21 cellular contexts compared by ENCODE assay signal in genomic region chr5:169850407-169850806, GRCh38.
DNase-seq lines count a peak whose midpoint lies in the region; ATAC-seq, FAIRE-seq and TF ChIP-seq lines count a peak whose summit lies in the region.
"Had no signal": no experiment of that assay in that cellular context is flagged by ENCODE, and none has a peak within 500 bp of the region (broad histone marks: within the 10 kb centered on the region; RNA-seq: fewer than 3 reads in every experiment).

No MANE protein-coding gene starts in this region.

- TF ChIP-seq CTCF in A549 (IDR thresholded peaks at IDR 0.05) (0 out of 3 replicates have a peak, but pooled peaks have one; percentile 9), GM12872 (IDR thresholded peaks at IDR 0.05; ENCODE audit: insufficient read depth, low read depth, low read length) (peak; percentile 29; the same call in 2 of the 3 replicates), WTC11 (IDR thresholded peaks at IDR 0.05) (no peak)

- CTCF ChIA-PET in A549 (lab: Yijun Ruan, JAX) = interaction anchor here (2.9 kb wide), 1 partner anchor 130 kb away, joined by 17 read pairs; the partner anchor contains the start of gene INSYN2B
- CTCF ChIA-PET in WTC11 (lab: Charles Lee) = interaction anchor here (1.0 to 1.4 kb wide), 3 partner anchors 130 to 366 kb away, joined by 4 to 9 read pairs (median 5); partner anchors contain the start of gene INSYN2B

- H3K9me3 ChIP-seq in A549 = peaks cover 25% of the 10 kb centered on the region
- H3K9me3 ChIP-seq: HAP-1, right lobe of liver, thyroid gland had no signal

- H3K4me1 ChIP-seq in A549 = no peaks in the 10 kb centered on the region
- H3K4me1 ChIP-seq: HAP-1, right lobe of liver, thyroid gland had no signal

- TF ChIP-seq POLR2A in A549 (IDR thresholded peaks at IDR 0.05; ENCODE audit: low read length) (no peak), erythroblast (IDR thresholded peaks at IDR 0.05; ENCODE audit: low read length) (no peak)

- 0 out of 5 replicates have a peak, but pooled peaks of 1 of the 2 experiments have one; percentile 18 for TF ChIP-seq RAD21 in A549 (conservative IDR thresholded peaks at IDR 0.05 in 1 of 2, IDR thresholded peaks at IDR 0.05 in 1 of 2)

- H3K9me3 Mint-ChIP-seq in WTC11 = peaks cover 38% of the 10 kb centered on the region

- FAIRE-seq in A549 (lab: Jason Lieb, UNC) = no peak

- WGBS in A549 (ENCODE audit: missing lambda C conversion rate) = 83% methylated on average over 2 of the region's 2 CpGs

- no peak for ATAC-seq in A549
- ATAC-seq in WTC11 = no peak
- ATAC-seq in GM18517 (IDR thresholded peaks at IDR 0.05; ENCODE audit: unreplicated experiment) = no peak
- no peak for ATAC-seq in HG02678 (IDR thresholded peaks at IDR 0.05; ENCODE audit: unreplicated experiment)
- ATAC-seq: GM12878, right lobe of liver had no signal

- H3K4me1 Mint-ChIP-seq in WTC11 = no peaks in the 10 kb centered on the region
- H3K4me1 Mint-ChIP-seq: nephron progenitor cell had no signal

- peaks cover 28% of the 10 kb centered on the region for H3K36me3 Mint-ChIP-seq in WTC11

- H3K4me3 ChIP-seq in A549 = no peak overlapping the region
- H3K4me3 ChIP-seq: cardiac muscle cell, GM12878, HAP-1, right lobe of liver, thyroid gland had no signal

- DNase-seq in A549 (ENCODE audit: low read depth in 1 of 2, low spot score in 1 of 2) (peak in 1 of 2 experiments; percentile 30), OCI-M1 (lab: John Stamatoyannopoulos, UW) (peak; percentile 20), erythroblast (lab: John Stamatoyannopoulos, UW) (peak; percentile 14 to 21), germinal center (ENCODE audit: low spot score) (no peak), WTC11 (ENCODE audit: low spot score) (no peak)
- DNase-seq: DMS153; KBM-7; NCI-H146; NCI-H446 treated with DMSO at 0.1 percent for 48 hours; nephron progenitor cell; right lobe of liver; stimulated activated CD4-positive, alpha-beta T cell treated with anti-CD3 and anti-CD28 coated beads, Interleukin-4, amount 100 ng/mL, for 24 hours; thyroid gland had no signal

- no peak for TF ChIP-seq EP300 in A549 (IDR thresholded peaks at IDR 0.05)

- no peak overlapping the region for H3K4me3 Mint-ChIP-seq in WTC11
- H3K4me3 Mint-ChIP-seq: activated naive CD8-positive, alpha-beta T cell; memory B cell; nephron progenitor cell had no signal

- H3K27ac ChIP-seq in A549 = no peak overlapping the region
- H3K27ac ChIP-seq: cardiac muscle cell, right lobe of liver, thyroid gland had no signal

- H3K4me2 ChIP-seq in A549 = no peak overlapping the region

- peaks cover 5% of the 10 kb centered on the region; the same call in 1 of the 2 replicates for H3K27me3 Mint-ChIP-seq in WTC11 (ENCODE audit: low read depth)
- H3K27me3 Mint-ChIP-seq: activated naive CD8-positive, alpha-beta T cell; memory B cell had no signal

- no peak overlapping the region for H3K27ac Mint-ChIP-seq in WTC11
- H3K27ac Mint-ChIP-seq: activated naive CD8-positive, alpha-beta T cell; memory B cell; nephron progenitor cell had no signal

- POLR2A ChIA-PET in A549 (lab: Yijun Ruan, JAX) = no interaction called here
- POLR2A ChIA-PET in WTC11 (lab: Charles Lee) = no interaction called here

TF ChIP-seq in A549, 52 proteins besides CTCF, POLR2A, EP300 and RAD21:
- no peak for TF ChIP-seq ZNF302 (CRISPR knock-in tag; IDR thresholded peaks at IDR 0.05)

TF ChIP-seq in WTC11, 78 proteins besides CTCF, POLR2A, EP300 and RAD21:
- no peak for TF ChIP-seq E2F1 (CRISPR knock-in tag; IDR thresholded peaks at IDR 0.05)
- no peak for TF ChIP-seq GTF2I (CRISPR knock-in tag; conservative IDR thresholded peaks at IDR 0.05)
- TF ChIP-seq AFF4 (CRISPR knock-in tag; IDR thresholded peaks at IDR 0.05; ENCODE audit: borderline replicate concordance) = no peak
- TF ChIP-seq TEAD4 (CRISPR knock-in tag; IDR thresholded peaks at IDR 0.05) = no peak
- TF ChIP-seq ZNF317 (CRISPR knock-in tag; IDR thresholded peaks at IDR 0.05; ENCODE audit: borderline replicate concordance, low read depth) = no peak

Comparison
In these comparisons a context has a peak if more than half of its experiments do, and no peak if none do; other contexts are left out.
1. DNase-seq: peak in OCI-M1 (single experiment) and erythroblast (2 of 2); none in germinal center (single experiment) and WTC11 (single experiment).
2. Of the 8 proteins assayed by ChIP-seq in both WTC11 and A549: peak only in WTC11: none; only in A549: CTCF; in both: none; in neither: 7.